In the genomic region with DNA sequence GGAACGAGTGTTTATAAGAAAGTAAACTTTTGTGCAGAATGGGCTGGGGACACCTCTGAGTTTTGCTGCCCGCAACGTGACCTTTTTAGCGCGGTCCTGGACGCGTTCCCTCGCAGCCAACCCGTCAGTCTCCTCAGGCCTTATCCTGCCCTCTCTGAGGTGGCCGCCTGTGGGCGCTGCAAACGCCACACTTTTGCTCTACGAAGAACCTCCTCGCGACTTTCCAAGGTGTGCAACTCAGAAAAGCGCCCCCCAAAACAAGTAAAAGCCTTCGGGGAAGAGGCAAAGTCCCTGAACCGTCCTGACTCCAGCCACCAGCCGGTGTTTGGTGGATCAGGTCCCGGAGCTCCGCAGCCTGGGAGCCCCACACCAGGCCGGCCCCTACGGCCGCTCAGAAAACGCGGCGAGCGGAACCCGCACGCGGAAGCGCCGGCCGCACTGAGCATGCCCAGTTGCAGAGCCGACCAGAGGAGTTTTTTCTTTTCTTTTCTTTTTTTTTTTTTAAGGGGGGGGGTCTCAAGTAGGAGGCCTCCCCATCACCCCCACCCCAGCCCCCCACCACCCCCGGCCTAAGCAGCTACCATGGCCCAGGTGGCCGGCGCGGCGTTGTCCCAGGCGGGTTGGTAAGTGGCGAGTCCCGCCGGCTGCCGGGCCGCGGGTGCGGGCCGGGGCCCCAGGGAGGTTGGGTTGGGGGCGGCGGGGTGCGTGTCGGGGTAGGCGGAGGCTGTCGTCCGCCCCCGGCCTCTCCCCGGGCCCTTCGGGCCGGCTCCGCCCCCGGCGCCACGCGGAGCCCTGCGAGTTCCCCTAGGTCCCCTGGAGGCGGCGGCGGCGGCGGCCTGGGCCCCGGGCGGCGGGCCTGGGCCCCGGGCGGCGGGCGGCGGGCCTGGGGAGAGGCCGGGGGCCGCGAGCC, we compare ENCODE assay signal across 8 cellular contexts. TPM values are rescaled to one million over a fixed set of nuclear protein-coding genes. Genes with fewer than 3 reads are reported as not detected.
A peak's percentile ranks its signal among the peaks of the same experiment; 100 is the strongest.
DNase-seq lines count a peak whose midpoint lies in the region; ATAC-seq and TF ChIP-seq lines count a peak whose summit lies in the region.

Gene TDRD3, plus strand, starts transcription at position 438 of the 910 bp plus-strand sequence. Its CDS starts 145 bp downstream, at position 583.

- peak within 1 kb of the TSS; percentile 54 for H2AK5ac ChIP-seq in trophoblast cell (ENCODE audit: low read length)

- H3K79me2 ChIP-seq in trophoblast cell (ENCODE audit: control insufficient read depth, insufficient read depth, low read length, poor library complexity): peaks cover 4% of the 10 kb centered on the region

- peaks cover 37% of the 10 kb centered on the region for H3K4me1 ChIP-seq in cardiac muscle cell (ENCODE audit: low read depth)
- peaks cover 2 to 5% of the 10 kb centered on the region in 2 experiments for H3K4me1 ChIP-seq in trophoblast cell (ENCODE audit: control insufficient read depth in 1 of 2, insufficient read depth in 2 of 2, low read length in 2 of 2)
- peaks cover 0 to 32% (median 10%) of the 10 kb centered on the region in 4 donors for H3K4me1 ChIP-seq in tibial nerve

- peak; percentile 48 for ATAC-seq in HG02623 (IDR thresholded peaks at IDR 0.05; ENCODE audit: unreplicated experiment)

- peak within 1 kb of the TSS; percentile 100 for H3K4me2 ChIP-seq in trophoblast cell (ENCODE audit: low read length)

- no peaks in the 10 kb centered on the region for H3K27me3 ChIP-seq in cardiac muscle cell
- H3K27me3 ChIP-seq in trophoblast cell (ENCODE audit: insufficient read depth, low read length): no peaks in the 10 kb centered on the region
- H3K27me3 ChIP-seq in tibial nerve: no peaks in the 10 kb centered on the region

- peak within 1 kb of the TSS; percentile 91 for H4K12ac ChIP-seq in trophoblast cell (ENCODE audit: low read depth, low read length)

- H2BK12ac ChIP-seq in trophoblast cell (ENCODE audit: low read length): peak within 1 kb of the TSS; percentile 44

- peak within 1 kb of the TSS; percentile 88 for H2BK5ac ChIP-seq in trophoblast cell (ENCODE audit: low read depth, low read length, poor library complexity)

- peak within 1 kb of the TSS; percentile 97 for H2AFZ ChIP-seq in trophoblast cell (ENCODE audit: insufficient read depth, low read length, poor library complexity)

- DNase-seq in NCI-H1092 treated with DMSO at 0.1 percent for 48 hours (lab: John Stamatoyannopoulos, UW): peak; percentile 91
- peak; percentile 70 to 75 for DNase-seq in SW 1271 (lab: John Stamatoyannopoulos, UW)
- DNase-seq in activated naive CD8-positive, alpha-beta T cell treated with anti-CD3 and anti-CD28 coated beads, Interleukin-2, amount 50 U/mL, for 16 hours (ENCODE audit: low read depth, low spot score): peak; percentile 51
- peak; percentile 89 to 90 for DNase-seq in cardiac muscle cell (ENCODE audit: low read depth in 1 of 2, low spot score in 1 of 2)
- peak; percentile 77 to 86 for DNase-seq in trophoblast cell
- peak; percentile 53 to 69 for DNase-seq in tibial nerve (ENCODE audit: low spot score in 2 of 2)

- H3K4me3 ChIP-seq in cardiac muscle cell (peak within 1 kb of the TSS; percentile 68), trophoblast cell (ENCODE audit: low read depth, low read length) (peak within 1 kb of the TSS; percentile 84), tibial nerve (peak within 1 kb of the TSS; percentile 85 to 91 (median 89))

- peaks cover 17% of the 10 kb centered on the region for H3K79me1 ChIP-seq in trophoblast cell (ENCODE audit: low read length)

- H3K36me3 ChIP-seq in cardiac muscle cell (no peaks in the 10 kb centered on the region), trophoblast cell (ENCODE audit: control insufficient read depth in 1 of 2, insufficient read depth in 2 of 2, low read length in 2 of 2) (no peaks in the 10 kb centered on the region), tibial nerve (no peaks in the 10 kb centered on the region)

- H3K9me3 ChIP-seq in cardiac muscle cell (ENCODE audit: low read depth) (no peaks in the 10 kb centered on the region), trophoblast cell (ENCODE audit: insufficient read depth, low read depth, low read length) (no peaks in the 10 kb centered on the region), tibial nerve (no peaks in the 10 kb centered on the region)

- H3K23ac ChIP-seq in trophoblast cell (ENCODE audit: low read length): no peak within 1 kb of the TSS

- peak; percentile 89 for TF ChIP-seq CTCF in GM12873 (IDR thresholded peaks at IDR 0.05; ENCODE audit: insufficient read depth, low read depth, low read length, missing control alignments)
- peak; percentile 78 for TF ChIP-seq CTCF in cardiac muscle cell (IDR thresholded peaks at IDR 0.05; ENCODE audit: low read depth, low read length)
- TF ChIP-seq CTCF in tibial nerve (IDR thresholded peaks at IDR 0.05): peak; percentile 75 to 91 (median 84)

- peak within 1 kb of the TSS; percentile 94 for H3K9ac ChIP-seq in trophoblast cell (ENCODE audit: low read length)

- H2BK120ac ChIP-seq in trophoblast cell (ENCODE audit: insufficient read depth, low read length, poor library complexity): peak within 1 kb of the TSS; percentile 81

- H4K8ac ChIP-seq in trophoblast cell (ENCODE audit: low read depth, low read length): peak within 1 kb of the TSS; percentile 97

- peak; percentile 10 to 76 for TF ChIP-seq EP300 in tibial nerve (IDR thresholded peaks at IDR 0.05)

- peak within 1 kb of the TSS; percentile 78 for H3K4ac ChIP-seq in trophoblast cell (ENCODE audit: low read depth, low read length)

- H3K18ac ChIP-seq in trophoblast cell (ENCODE audit: low read length): peak within 1 kb of the TSS; percentile 83

- peak; percentile 55 to 63 for TF ChIP-seq POLR2A in tibial nerve (IDR thresholded peaks at IDR 0.05)

- WGBS in trophoblast cell (ENCODE audit: extremely low coverage, insufficient coverage, insufficient read length): no CpG with 5 or more reads among the region's 82 CpGs
- WGBS in tibial nerve, 2 donors: 0% methylated on average over 44 to 48 of the region's 82 CpGs

- H3K14ac ChIP-seq in trophoblast cell (ENCODE audit: low read length): peak within 1 kb of the TSS; percentile 79

- peak within 1 kb of the TSS; percentile 91 for H4K91ac ChIP-seq in trophoblast cell (ENCODE audit: low read depth, low read length)

- H3K27ac ChIP-seq in cardiac muscle cell (peak within 1 kb of the TSS; percentile 98), trophoblast cell (ENCODE audit: low read depth, low read length) (peak within 1 kb of the TSS; percentile 98), tibial nerve (peak within 1 kb of the TSS; percentile 90 to 99 (median 98))

RNA-seq across cellular contexts. Expression of gene TDRD3, which starts in this region (rescaled TPM):
- total RNA-seq in cardiac muscle cell (20.1 and 29.5 TPM in 2 replicates), tibial nerve (10 to 100 TPM; 31.2 to 38.5 (median 35.1) TPM)
- polyA plus RNA-seq in cardiac muscle cell: 20.8 and 24.5 TPM in 2 replicates
- 9.4 and 9.7 TPM in 2 replicates for polyA plus RNA-seq in trophoblast cell (2013)

Comparison
In these comparisons a context has a peak if more than half of its experiments do, and no peak if none do; other contexts are left out.
1. Peak in every context shown above with its lines: DNase-seq, ATAC-seq, H3K4me3 ChIP-seq and H3K27ac ChIP-seq.